Comparison of ENCODE assay signal across 27 cellular contexts in the genomic region with DNA sequence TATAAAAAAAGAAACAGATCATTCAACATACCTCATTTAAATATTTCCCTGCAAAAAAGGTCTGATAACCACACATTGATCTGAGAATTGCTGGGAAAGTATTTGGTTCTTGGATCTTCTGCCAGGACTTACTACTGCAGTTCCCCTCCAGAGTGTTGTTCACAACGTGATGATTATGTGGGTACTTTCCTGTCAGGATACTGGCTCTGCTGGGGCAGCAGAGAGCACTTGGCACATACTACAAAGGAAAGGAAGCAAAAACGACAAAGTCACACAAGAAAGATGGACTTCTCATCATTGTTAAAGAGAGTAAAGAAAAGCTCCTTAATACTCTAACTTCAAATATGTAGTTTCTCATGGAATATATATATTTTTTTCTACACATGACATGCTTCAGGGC. TPM values are rescaled to one million over a fixed set of nuclear protein-coding genes. Genes with fewer than 3 reads are reported as not detected.
DNase-seq lines count a peak whose midpoint lies in the region; ATAC-seq, FAIRE-seq and TF ChIP-seq lines count a peak whose summit lies in the region.
"Had no signal": no experiment of that assay in that cellular context is flagged by ENCODE, and none has a peak within 500 bp of the region (broad histone marks: within the 10 kb centered on the region; RNA-seq: fewer than 3 reads in every experiment).

No MANE protein-coding gene starts in this region.

- POLR2A ChIA-PET in K562 (lab: Yijun Ruan, JAX): no interaction called here
- POLR2A ChIA-PET in activated CD4-positive, alpha-beta memory T cell treated with anti-CD3 and anti-CD28 coated beads, Interleukin-2, amount 10 ng/mL, durations not matched to agents 7 days and 5 days (lab: Charles Lee): no interaction called here

- H2AFZ ChIP-seq in K562 (ENCODE audit: low read depth, low read length): no peak overlapping the region
- H2AFZ ChIP-seq: parathyroid adenoma had no signal

- ATAC-seq in K562 (no peak), HG02840 (IDR thresholded peaks at IDR 0.05; ENCODE audit: low FRiP score, unreplicated experiment) (no peak), HG03442 (IDR thresholded peaks at IDR 0.05; ENCODE audit: unreplicated experiment) (no peak)
- ATAC-seq: heart right ventricle; naive thymus-derived CD8-positive, alpha-beta T cell; T-helper 17 cell; WTC11 had no signal

- TF ChIP-seq RAD21 in K562 (CRISPR knock-in tag; conservative IDR thresholded peaks at IDR 0.05 in 1 of 2, IDR thresholded peaks at IDR 0.05 in 1 of 2): no peak

- H3K9ac ChIP-seq in K562 (ENCODE audit: insufficient read depth in 1 of 2, low read depth in 2 of 2, low read length in 2 of 2): no peak overlapping the region
- H3K9ac ChIP-seq: BLaER1, parathyroid adenoma had no signal

- H3K9me3 ChIP-seq in K562 (replicated peaks; ENCODE audit: control insufficient read depth, insufficient read depth, low read depth, low read length): no peaks in the 10 kb centered on the region
- H3K9me3 ChIP-seq: BLaER1, heart right ventricle, Peyer's patch, SJCRH30, upper lobe of left lung had no signal

- H3K4me1 ChIP-seq in K562 (replicated peaks in 1 of 2; ENCODE audit: control insufficient read depth in 2 of 2, insufficient read depth in 2 of 2, low read length in 2 of 2): no peaks in the 10 kb centered on the region
- H3K4me1 ChIP-seq: BLaER1, parathyroid adenoma, SJCRH30 had no signal

- H3K27me3 ChIP-seq in K562 (ENCODE audit: control insufficient read depth in 2 of 2, insufficient read depth in 2 of 2, low read length in 2 of 2): no peaks in the 10 kb centered on the region
- H3K27me3 ChIP-seq: BLaER1, brain microvascular endothelial cell, heart right ventricle, Peyer's patch, SJCRH30, upper lobe of left lung had no signal

- no peak for TF ChIP-seq CTCF in K562 (IDR thresholded peaks at IDR 0.05 in 2 of 3, conservative IDR thresholded peaks at IDR 0.05 in 1 of 3; ENCODE audit: insufficient read depth in 2 of 3, low read depth in 1 of 3, low read length in 3 of 3)

- peaks cover 41% of the 10 kb centered on the region for H3K36me3 Mint-ChIP-seq in activated CD4-positive, alpha-beta memory T cell treated with anti-CD3 and anti-CD28 coated beads, Interleukin-2, amount 10 ng/mL, durations not matched to agents 7 days and 5 days (ENCODE audit: low read depth)

- H3K4me1 Mint-ChIP-seq in activated CD4-positive, alpha-beta memory T cell treated with anti-CD3 and anti-CD28 coated beads, Interleukin-2, amount 10 ng/mL, durations not matched to agents 7 days and 5 days: peaks cover 17% of the 10 kb centered on the region
- H3K4me1 Mint-ChIP-seq: WTC11 had no signal

- CTCF ChIA-PET in K562 (lab: Yijun Ruan, JAX; ENCODE audit: low intra/inter-chr PET ratio): no interaction called here
- CTCF ChIA-PET in activated CD4-positive, alpha-beta memory T cell treated with anti-CD3 and anti-CD28 coated beads, Interleukin-2, amount 10 ng/mL, durations not matched to agents 7 days and 5 days (lab: Charles Lee): interaction anchor here (1.0 kb wide), 1 partner anchor 198 kb away, joined by 4 read pairs; no protein-coding TSS in a partner anchor

- H3K27ac Mint-ChIP-seq in activated CD4-positive, alpha-beta memory T cell treated with anti-CD3 and anti-CD28 coated beads, Interleukin-2, amount 10 ng/mL, durations not matched to agents 7 days and 5 days: no peak overlapping the region
- H3K27ac Mint-ChIP-seq: activated naive CD8-positive, alpha-beta T cell treated with anti-CD3 and anti-CD28 coated beads, Interleukin-2, amount 10 ng/mL, durations not matched to agents 7 days and 5 days; WTC11 had no signal

- no peaks in the 10 kb centered on the region for H3K79me2 ChIP-seq in K562 (ENCODE audit: control insufficient read depth, insufficient read depth, low read length)
- H3K79me2 ChIP-seq: parathyroid adenoma had no signal

- in situ Hi-C loops in K562 (cut with MboI): no loop called here

- no TSS peak for BruUV-seq in K562 (replicated peaks; lab: Mats Ljungman, UMichigan)

- peak; percentile 24 for DNase-seq in CD1c-positive myeloid dendritic cell (ENCODE audit: extremely low spot score)
- peak; percentile 60 for DNase-seq in NCI-H69 (lab: John Stamatoyannopoulos, UW)
- no peak for DNase-seq in K562 (ENCODE audit: extremely low read depth in 1 of 4, low spot score in 3 of 4)
- peak; percentile 65 to 85 for DNase-seq in lung microvascular endothelial cell (ENCODE audit: low read depth in 2 of 2)
- DNase-seq in NCI-H2029 treated with DMSO at 0.1 percent for 48 hours (lab: John Stamatoyannopoulos, UW): no peak
- DNase-seq in activated CD4-positive, alpha-beta memory T cell treated with anti-CD3 and anti-CD28 coated beads, Interleukin-2, amount 10 ng/mL, durations not matched to agents 7 days and 5 days: no peak
- DNase-seq: ACHN; activated CD4-positive, alpha-beta T cell treated with anti-CD3 and anti-CD28 coated beads, Interleukin-2, amount 50 U/mL, for 4 hours; activated effector memory CD4-positive, alpha-beta T cell treated with Interleukin-2 at 50 U/mL for 16 hours; activated naive CD8-positive, alpha-beta T cell treated with anti-CD3 and anti-CD28 coated beads, Interleukin-2, amount 10 ng/mL, durations not matched to agents 7 days and 5 days; brain microvascular endothelial cell; Calu3; heart right ventricle; naive thymus-derived CD8-positive, alpha-beta T cell; NCI-H1105 treated with DMSO at 0.1 percent for 48 hours; NCI-H510A treated with DMSO at 0.1 percent for 48 hours; NK-92 treated with Interleukin-12 subunit alpha and Interleukin-12 subunit beta, amount 100 ng/mL, for 24 hours; Peyer's patch; SJCRH30; T-helper 17 cell; upper lobe of left lung had no signal

- no peaks in the 10 kb centered on the region for H3K9me1 ChIP-seq in K562 (ENCODE audit: control insufficient read depth, insufficient read depth, low read length)

- TF ChIP-seq EP300 in K562 (IDR thresholded peaks at IDR 0.05; ENCODE audit: low read length): no peak

- WGBS in K562 (ENCODE audit: insufficient coverage, low coverage, missing lambda C conversion rate): 23% methylated on average over 2 of the region's 2 CpGs

- H3K36me3 ChIP-seq in K562 (ENCODE audit: control insufficient read depth, insufficient read depth, low read length): peaks cover 58% of the 10 kb centered on the region

- H3K27ac ChIP-seq in K562 (ENCODE audit: extremely low read depth, low read depth, low read length): no peak overlapping the region
- H3K27ac ChIP-seq: BLaER1, parathyroid adenoma, Peyer's patch, SJCRH30 had no signal

- H3K27me3 Mint-ChIP-seq in activated CD4-positive, alpha-beta memory T cell treated with anti-CD3 and anti-CD28 coated beads, Interleukin-2, amount 10 ng/mL, durations not matched to agents 7 days and 5 days: no peaks in the 10 kb centered on the region
- H3K27me3 Mint-ChIP-seq: activated naive CD8-positive, alpha-beta T cell treated with anti-CD3 and anti-CD28 coated beads, Interleukin-2, amount 10 ng/mL, durations not matched to agents 7 days and 5 days; naive thymus-derived CD8-positive, alpha-beta T cell; T-helper 17 cell had no signal

- H3K4me2 ChIP-seq in K562 (ENCODE audit: insufficient read depth, low read length): no peak overlapping the region
- H3K4me2 ChIP-seq: BLaER1 had no signal

- H3K4me3 ChIP-seq in K562: no peak overlapping the region
- H3K4me3 ChIP-seq: BLaER1, heart right ventricle, Peyer's patch, SJCRH30, upper lobe of left lung had no signal

- no peak overlapping the region for H3K4me3 Mint-ChIP-seq in activated CD4-positive, alpha-beta memory T cell treated with anti-CD3 and anti-CD28 coated beads, Interleukin-2, amount 10 ng/mL, durations not matched to agents 7 days and 5 days
- H3K4me3 Mint-ChIP-seq: activated naive CD8-positive, alpha-beta T cell treated with anti-CD3 and anti-CD28 coated beads, Interleukin-2, amount 10 ng/mL, durations not matched to agents 7 days and 5 days; naive thymus-derived CD8-positive, alpha-beta T cell; T-helper 17 cell; WTC11 had no signal

- intact Hi-C loops in K562 (cut with micrococcal nuclease): no loop called here

- peak; percentile 19 for FAIRE-seq in K562 (lab: Jason Lieb, UNC)
- FAIRE-seq: colon had no signal

- H3K9me3 Mint-ChIP-seq in activated CD4-positive, alpha-beta memory T cell treated with anti-CD3 and anti-CD28 coated beads, Interleukin-2, amount 10 ng/mL, durations not matched to agents 7 days and 5 days: no peaks in the 10 kb centered on the region
- H3K9me3 Mint-ChIP-seq: activated naive CD8-positive, alpha-beta T cell treated with anti-CD3 and anti-CD28 coated beads, Interleukin-2, amount 10 ng/mL, durations not matched to agents 7 days and 5 days; naive thymus-derived CD8-positive, alpha-beta T cell had no signal

- no peak for TF ChIP-seq POLR2A in K562 (conservative IDR thresholded peaks at IDR 0.05)

- no peaks in the 10 kb centered on the region for H4K20me1 ChIP-seq in K562 (replicated peaks; ENCODE audit: control insufficient read depth, insufficient read depth, low read length)
- H4K20me1 ChIP-seq: BLaER1 had no signal

TF ChIP-seq in K562, 482 proteins besides CTCF, POLR2A, EP300 and RAD21 (continues in another document):
- no peak for TF ChIP-seq ZNF76 (CRISPR knock-in tag; IDR thresholded peaks at IDR 0.05; ENCODE audit: borderline replicate concordance)
- TF ChIP-seq BRF1 (IDR thresholded peaks at IDR 0.05; ENCODE audit: borderline replicate concordance, extremely low read depth, insufficient read length): no peak
- no peak for TF ChIP-seq CREM (IDR thresholded peaks at IDR 0.05; ENCODE audit: low read depth)
- TF ChIP-seq DMBX1 (CRISPR knock-in tag; IDR thresholded peaks at IDR 0.05; ENCODE audit: borderline replicate concordance): no peak

RNA-seq across cellular contexts. Expression of a gene that starts 11.5 kb away (rescaled TPM):
- 35.8 and 41.6 TPM in 2 replicates for total RNA-seq in K562 (2011; cell fraction: chromatin; rRNA removed; ENCODE audit: low replicate concordance)
- 33.9 and 38.3 TPM in 2 replicates for total RNA-seq in K562 (2011; cell fraction: nucleolus; rRNA removed)
- 46.0 and 52.8 TPM in 2 replicates for total RNA-seq in K562 (2011; cell fraction: nucleoplasm; rRNA removed)
- total RNA-seq in K562 (2014; rRNA removed) (11.5 and 14.9 TPM in 2 replicates), K562 (2014; rRNA removed; fragmentation: Illumina TruSeq; extraction: Trizol) (22.5 and 23.8 TPM in 2 replicates), K562 (2015; rRNA removed; fragmentation: Illumina TruSeq; extraction: Trizol) (26.0 and 26.9 TPM in 2 replicates), K562 (2021) (20.7 and 21.4 TPM in 2 replicates), lung microvascular endothelial cell (175 and 226 TPM in 2 replicates)
- polyA plus RNA-seq in K562 (2011; rRNA removed) (30.3 and 31.0 TPM in 2 replicates), K562 (2014; fragmentation: Illumina TruSeq; extraction: Trizol) (17.1 and 18.9 TPM in 2 replicates), K562 (2014; fragmentation: Nextera tagmentation; extraction: Ambion mirVana) (1 to 10 TPM; 4.6 to 5.0 TPM), K562 (2014; rRNA removed) (9.1 and 10.2 TPM in 2 replicates)
- 14.3 and 18.3 TPM in 2 replicates for polyA plus RNA-seq in K562 (2011; cell fraction: cytosol; rRNA removed)
- 8.8 and 10.3 TPM in 2 replicates for polyA plus RNA-seq in K562 (2011; cell fraction: nucleus; rRNA removed)
- polyA plus RNA-seq in K562 (2012): 18.2 and 29.0 TPM in 2 replicates
- polyA minus RNA-seq in K562 (2011; rRNA and poly(A)+ RNA removed): 47.9 and 67.8 TPM in 2 replicates
- 28.9 and 41.8 TPM in 2 replicates for polyA minus RNA-seq in K562 (2011; cell fraction: cytosol; rRNA and poly(A)+ RNA removed)
- 6.5 and 8.1 TPM in 2 replicates for polyA minus RNA-seq in K562 (2011; cell fraction: nucleus; rRNA and poly(A)+ RNA removed)
- 10 to 100 TPM; 39.0 to 40.1 TPM for total RNA-seq in activated CD4-positive, alpha-beta memory T cell treated with anti-CD3 and anti-CD28 coated beads, Interleukin-2, amount 10 ng/mL, durations not matched to agents 7 days and 5 days

Comparison
In these comparisons a context has a peak if more than half of its experiments do, and no peak if none do; other contexts are left out.
1. DNase-seq: peak in CD1c-positive myeloid dendritic cell (single experiment), NCI-H69 (single experiment) and lung microvascular endothelial cell (2 of 2); none in K562 (0 of 4), NCI-H2029 treated with DMSO at 0.1 percent for 48 hours (single experiment) and activated CD4-positive, alpha-beta memory T cell treated with anti-CD3 and anti-CD28 coated beads, Interleukin-2, amount 10 ng/mL, durations not matched to agents 7 days and 5 days (single experiment).